13 cellular contexts compared by ENCODE assay signal in the genomic region with DNA sequence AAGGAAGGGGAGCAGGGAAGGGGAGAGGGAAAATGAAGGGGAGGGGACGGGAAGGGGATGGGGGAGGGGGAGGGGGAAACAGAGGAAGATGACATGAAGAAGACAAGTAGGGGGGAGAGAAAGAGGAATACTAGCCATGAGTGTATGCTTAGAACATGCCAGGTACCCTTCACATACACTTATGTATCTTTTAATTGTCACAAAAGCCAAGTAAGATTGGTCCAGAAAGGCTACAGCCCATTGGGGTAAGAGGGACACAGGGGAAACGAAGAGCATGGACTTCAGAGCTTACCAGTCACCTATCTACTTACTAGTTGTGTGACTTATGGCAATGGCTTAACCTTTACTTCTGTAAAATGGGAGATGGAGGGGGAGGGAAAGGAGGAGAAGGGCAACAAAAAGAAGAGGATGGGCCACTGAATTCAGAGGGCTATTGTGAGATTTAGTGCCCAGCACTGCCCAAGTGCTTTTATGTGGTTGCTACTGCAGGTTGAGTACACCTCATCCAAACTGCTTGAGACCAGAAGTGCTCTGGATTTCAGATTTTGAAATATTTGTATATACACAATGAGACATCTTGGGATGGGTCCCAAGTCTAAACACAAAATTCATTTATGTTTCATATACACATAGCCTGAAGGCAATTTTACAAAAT.
"Had no signal": no experiment of that assay in that cellular context is flagged by ENCODE, and none has a peak within 500 bp of the region (broad histone marks: within the 10 kb centered on the region; RNA-seq: fewer than 3 reads in every experiment).

No MANE protein-coding gene starts in this region.

- H3K27ac Mint-ChIP-seq: T-helper 17 cell had no signal

- H3K36me3 ChIP-seq: sigmoid colon, WERI-Rb-1 had no signal

- H3K9me3 Mint-ChIP-seq: activated T-helper 1 cell treated with anti-CD3 and anti-CD28 coated beads, Interleukin-12 subunit alpha, Interleukin-12 subunit beta, Interleukin-2, Interleukin-4 antibody, amounts not matched to agents 30 ng/mL and 10 ng/mL and 1 ng/mL, durations not matched to agents 14 hours and 24 hours and 36 hours had no signal

- DNase-seq: activated CD4-positive, alpha-beta T cell treated with anti-CD3 and anti-CD28 coated beads for 48 hours; activated naive CD4-positive, alpha-beta T cell treated with Interleukin-2 at 50 U/mL for 16 hours; adrenal gland; dorsolateral prefrontal cortex; left colon; mucosa of descending colon; naive thymus-derived CD4-positive, alpha-beta T cell; pancreas; sigmoid colon; stimulated activated CD4-positive, alpha-beta T cell treated with anti-CD3 and anti-CD28 coated beads, Interleukin-1b, Interleukin-23, amount 100 ng/mL, for 48 hours; T-helper 17 cell; WERI-Rb-1 had no signal

- H3K27me3 ChIP-seq: adrenal gland, dorsolateral prefrontal cortex, pancreas, sigmoid colon had no signal

- H3K27me3 Mint-ChIP-seq: naive thymus-derived CD4-positive, alpha-beta T cell; T-helper 17 cell had no signal

- H3K4me3 ChIP-seq: adrenal gland, dorsolateral prefrontal cortex, mucosa of descending colon, pancreas, sigmoid colon had no signal

- ATAC-seq: left colon; mucosa of descending colon; naive thymus-derived CD4-positive, alpha-beta T cell; pancreas; T-helper 17 cell had no signal

- H3K4me1 ChIP-seq: adrenal gland, pancreas, sigmoid colon had no signal

- H3K9me3 ChIP-seq: adrenal gland, mucosa of descending colon, pancreas, sigmoid colon had no signal

- H3K4me3 Mint-ChIP-seq: activated T-helper 1 cell treated with anti-CD3 and anti-CD28 coated beads, Interleukin-12 subunit alpha, Interleukin-12 subunit beta, Interleukin-2, Interleukin-4 antibody, amounts not matched to agents 30 ng/mL and 10 ng/mL and 1 ng/mL, durations not matched to agents 14 hours and 24 hours and 36 hours; naive thymus-derived CD4-positive, alpha-beta T cell; T-helper 17 cell had no signal

- H3K27ac ChIP-seq: adrenal gland, dorsolateral prefrontal cortex, pancreas, sigmoid colon, WERI-Rb-1 had no signal
